In the genomic region with DNA sequence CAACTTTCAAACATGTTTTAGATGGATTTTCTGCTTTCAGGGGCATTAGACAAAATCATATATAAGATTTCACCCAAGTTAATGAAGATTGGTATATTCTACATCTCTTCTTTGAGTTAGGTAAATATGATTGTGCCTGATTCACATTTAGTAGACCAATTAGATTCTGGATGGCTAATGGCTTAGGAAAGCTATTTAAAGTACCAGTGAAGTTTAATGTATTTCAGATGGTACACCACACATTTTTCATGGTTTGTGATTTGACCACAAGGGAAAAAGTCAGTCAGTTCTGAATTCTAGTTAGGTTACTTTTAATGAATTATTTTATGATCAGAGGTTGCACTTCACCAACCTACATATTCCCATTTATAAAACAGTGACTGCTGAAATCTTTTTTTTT, we compare ENCODE assay signal across 22 cellular contexts.
DNase-seq lines count a peak whose midpoint lies in the region; ATAC-seq and TF ChIP-seq lines count a peak whose summit lies in the region.
"Had no signal": no experiment of that assay in that cellular context is flagged by ENCODE, and none has a peak within 500 bp of the region (broad histone marks: within the 10 kb centered on the region; RNA-seq: fewer than 3 reads in every experiment).

No MANE protein-coding gene starts in this region.

- DNase-seq in COLO829 (ENCODE audit: low spot score), result peak; percentile 4
- peak; percentile 25 for DNase-seq in NOMO-1 treated with DMSO at 0.1 percent for 48 hours (lab: John Stamatoyannopoulos, UW; ENCODE audit: unreplicated experiment)
- DNase-seq in astrocyte of the hippocampus (ENCODE audit: low read depth, low spot score), result peak; percentile 58
- peak; percentile 21 for DNase-seq in kidney epithelial cell (ENCODE audit: low read depth)
- DNase-seq in RWPE1 (ENCODE audit: low spot score), result no peak
- DNase-seq: activated CD4-positive, alpha-beta T cell treated with anti-CD3 and anti-CD28 coated beads for 36 hours; CD4-positive, alpha-beta memory T cell; DMS153; left cardiac atrium; midbrain; NCI-H1092 treated with DMSO at 0.1 percent for 48 hours; NCI-H2081; NCI-H446; nephron progenitor cell; RPMI8226; stimulated activated CD4-positive, alpha-beta T cell treated with anti-CD3 and anti-CD28 coated beads, Interleukin-2, amount 100 ng/mL, for 24 hours had no signal

- no peak overlapping the region for H3K4me3 ChIP-seq in kidney epithelial cell (ENCODE audit: low read depth, low read length)
- H3K4me3 ChIP-seq: GM23338, K562 had no signal

- no peak for TF ChIP-seq POLR2A in GM18505 (IDR thresholded peaks at IDR 0.05; ENCODE audit: borderline replicate concordance, extremely low read depth, insufficient read depth, insufficient read length)

- no peaks in the 10 kb centered on the region for H3K27me3 ChIP-seq in kidney epithelial cell (ENCODE audit: control insufficient read depth, insufficient read depth, low read length)

- no peaks in the 10 kb centered on the region for H3K36me3 ChIP-seq in kidney epithelial cell (ENCODE audit: control insufficient read depth, insufficient read depth, low read length)

- CTCF ChIA-PET in RWPE1 (lab: Yijun Ruan, JAX), result no interaction called here

- no peak for ATAC-seq in GM18907 (IDR thresholded peaks at IDR 0.05; ENCODE audit: unreplicated experiment)
- no peak for ATAC-seq in HG02623 (IDR thresholded peaks at IDR 0.05; ENCODE audit: unreplicated experiment)
- ATAC-seq in GM18505 (IDR thresholded peaks at IDR 0.05; ENCODE audit: unreplicated experiment), result no peak
- ATAC-seq: activated CD4-positive, alpha-beta T cell treated with anti-CD3 and anti-CD28 coated beads for 36 hours; activated naive CD4-positive, alpha-beta T cell treated with anti-CD3 and anti-CD28 coated beads, Interleukin-2, amount 50 U/mL, for 72 hours; GM23338; K562; left cardiac atrium had no signal

- H3K27ac ChIP-seq in RWPE1, result no peak overlapping the region

- no peak for TF ChIP-seq CTCF in kidney epithelial cell (IDR thresholded peaks at IDR 0.05; ENCODE audit: insufficient read depth, low read length, poor library complexity, severe bottlenecking)
- no peak for TF ChIP-seq CTCF in RWPE1 (conservative IDR thresholded peaks at IDR 0.05; ENCODE audit: low read depth)

- POLR2A ChIA-PET in RWPE1 (lab: Yijun Ruan, JAX; ENCODE audit: low non-redundant PET), result no interaction called here
